ENCODE assay signal across 18 cellular contexts in genomic region chr5:62614355-62614754, GRCh38. TPM values are rescaled to one million over a fixed set of nuclear protein-coding genes. Genes with fewer than 3 reads are reported as not detected.
DNase-seq lines count a peak whose midpoint lies in the region; FAIRE-seq and TF ChIP-seq lines count a peak whose summit lies in the region.
"Had no signal": no experiment of that assay in that cellular context is flagged by ENCODE, and none has a peak within 500 bp of the region (broad histone marks: within the 10 kb centered on the region; RNA-seq: fewer than 3 reads in every experiment).

No MANE protein-coding gene starts in this region.

- in situ Hi-C loops in transverse colon (cut with MboI; ENCODE audit: low pct_ligation_motif_present in 1 of 4, low pct_unique_long_range_greater_than_20kb in 1 of 4, low sequenced_read_pairs in 3 of 4): no loop called here

- H3K27ac ChIP-seq in transverse colon (no peak overlapping the region), colonic mucosa (no peak overlapping the region)
- no peak overlapping the region for H3K27ac ChIP-seq in CD8-positive, alpha-beta memory T cell (ENCODE audit: low read depth, low read length)
- H3K27ac ChIP-seq: BLaER1, GM23248, HL-60 had no signal

- H3K4me3 Mint-ChIP-seq in endothelial cell (ENCODE audit: unreplicated experiment): peak overlapping the region; percentile 25
- no peak overlapping the region for H3K4me3 Mint-ChIP-seq in CD8-positive, alpha-beta memory T cell
- H3K4me3 Mint-ChIP-seq: CD14-positive monocyte; CD4-positive, alpha-beta memory T cell; HFFc6 had no signal

- CTCF ChIA-PET in CD8-positive, alpha-beta memory T cell (lab: Charles Lee): no interaction called here

- DNase-seq in HTR-8/SVneo (ENCODE audit: insufficient read length, low spot score): no peak
- DNase-seq in endothelial cell (ENCODE audit: low spot score): no peak
- peak; percentile 65 for DNase-seq in islet precursor cell
- DNase-seq in DMS79 treated with DMSO at 0.1 percent for 48 hours (lab: John Stamatoyannopoulos, UW): no peak
- no peak for DNase-seq in transverse colon
- no peak for DNase-seq in CD8-positive, alpha-beta memory T cell
- no peak for DNase-seq in colonic mucosa
- DNase-seq: 8988T; Calu3; CD4-positive, alpha-beta memory T cell; DND-41; GM23248; HFFc6 had no signal

- POLR2A ChIA-PET in CD8-positive, alpha-beta memory T cell (lab: Charles Lee): no interaction called here

- H3K27me3 ChIP-seq in transverse colon (no peaks in the 10 kb centered on the region), colonic mucosa (no peaks in the 10 kb centered on the region)
- H3K27me3 ChIP-seq in CD8-positive, alpha-beta memory T cell (ENCODE audit: insufficient read depth, low read length, poor library complexity, severe bottlenecking): no peaks in the 10 kb centered on the region
- H3K27me3 ChIP-seq: BLaER1 had no signal

- H3K4me1 ChIP-seq in transverse colon: no peaks in the 10 kb centered on the region
- H3K4me1 ChIP-seq in CD8-positive, alpha-beta memory T cell (ENCODE audit: insufficient read depth, low read length): no peaks in the 10 kb centered on the region
- H3K4me1 ChIP-seq in colonic mucosa: no peaks in the 10 kb centered on the region
- H3K4me1 ChIP-seq: BLaER1 had no signal

- H3K9me3 ChIP-seq in transverse colon: no peaks in the 10 kb centered on the region
- H3K9me3 ChIP-seq in CD8-positive, alpha-beta memory T cell (ENCODE audit: low read length): no peaks in the 10 kb centered on the region
- no peaks in the 10 kb centered on the region for H3K9me3 ChIP-seq in colonic mucosa

- H3K4me1 Mint-ChIP-seq in endothelial cell (ENCODE audit: unreplicated experiment): peaks cover 7% of the 10 kb centered on the region
- no peaks in the 10 kb centered on the region for H3K4me1 Mint-ChIP-seq in CD8-positive, alpha-beta memory T cell
- H3K4me1 Mint-ChIP-seq: CD14-positive monocyte had no signal

- no peaks in the 10 kb centered on the region for H3K9me3 Mint-ChIP-seq in endothelial cell (ENCODE audit: unreplicated experiment)
- no peaks in the 10 kb centered on the region for H3K9me3 Mint-ChIP-seq in CD8-positive, alpha-beta memory T cell
- H3K9me3 Mint-ChIP-seq: CD4-positive, alpha-beta memory T cell; HFFc6 had no signal

- intact Hi-C loops in transverse colon (cut with DNase I; ENCODE audit: low total_unique reads) (no loop called here), colonic mucosa (cut with DNase I) (no loop called here)

- no peak for TF ChIP-seq EP300 in transverse colon (IDR thresholded peaks at IDR 0.05; ENCODE audit: low read depth)

- TF ChIP-seq CTCF in endothelial cell (IDR thresholded peaks at IDR 0.05; ENCODE audit: unreplicated experiment): no peak
- no peak for TF ChIP-seq CTCF in transverse colon (IDR thresholded peaks at IDR 0.05)
- TF ChIP-seq CTCF in colonic mucosa (IDR thresholded peaks at IDR 0.05): no peak

- peaks cover 38% of the 10 kb centered on the region for H3K36me3 Mint-ChIP-seq in endothelial cell (ENCODE audit: low read depth, unreplicated experiment)
- peaks cover 14 to 30% (median 19%) of the 10 kb centered on the region in 3 donors for H3K36me3 Mint-ChIP-seq in CD8-positive, alpha-beta memory T cell

- WGBS in transverse colon (ENCODE audit: low coverage in 1 of 2), 2 donors: 96 to 100% methylated on average over 1 to 8 of the region's 8 CpGs

- H3K27me3 Mint-ChIP-seq in endothelial cell (ENCODE audit: unreplicated experiment): peaks cover 2% of the 10 kb centered on the region
- H3K27me3 Mint-ChIP-seq in CD8-positive, alpha-beta memory T cell: no peaks in the 10 kb centered on the region
- H3K27me3 Mint-ChIP-seq: CD4-positive, alpha-beta memory T cell had no signal

- no peak for TF ChIP-seq POLR2A in transverse colon (IDR thresholded peaks at IDR 0.05)

- FAIRE-seq in HTR-8/SVneo (lab: Jason Lieb, UNC): peak; percentile 44
- FAIRE-seq: GM12878, H54 had no signal

- no peak overlapping the region for H3K27ac Mint-ChIP-seq in endothelial cell (ENCODE audit: unreplicated experiment)
- no peak overlapping the region for H3K27ac Mint-ChIP-seq in CD8-positive, alpha-beta memory T cell
- H3K27ac Mint-ChIP-seq: CD4-positive, alpha-beta memory T cell; HFFc6 had no signal

- H3K9ac ChIP-seq in colonic mucosa (ENCODE audit: low read depth in 2 of 2, low read length in 2 of 2): no peak overlapping the region
- H3K9ac ChIP-seq: BLaER1, GM23248 had no signal

- H3K4me3 ChIP-seq in transverse colon: no peak overlapping the region
- no peak overlapping the region for H3K4me3 ChIP-seq in CD8-positive, alpha-beta memory T cell (ENCODE audit: low read length)
- H3K4me3 ChIP-seq in colonic mucosa: no peak overlapping the region
- H3K4me3 ChIP-seq: BLaER1, GM12878, GM23248 had no signal

- H3K36me3 ChIP-seq in transverse colon: peaks cover 0 to 6% (median 0%) of the 10 kb centered on the region in 4 donors
- H3K36me3 ChIP-seq in CD8-positive, alpha-beta memory T cell (ENCODE audit: insufficient read depth, low read length): no peaks in the 10 kb centered on the region
- no peaks in the 10 kb centered on the region for H3K36me3 ChIP-seq in colonic mucosa

RNA-seq across cellular contexts. Expression of gene LRRC70, which starts 35.7 kb away (rescaled TPM):
- total RNA-seq in endothelial cell (ENCODE audit: unreplicated experiment) (35.0 TPM), transverse colon (1 to 10 TPM; 1.8 to 3.4 (median 2.3) TPM), colonic mucosa (1 to 10 TPM; 1.0 to 2.7 TPM)
- under 1 TPM; 0.13 to 0.60 TPM for total RNA-seq in CD8-positive, alpha-beta memory T cell
- polyA plus RNA-seq in CD8-positive, alpha-beta memory T cell: 1.1 TPM
